Comparison of ENCODE assay signal across 9 cellular contexts in the genomic region with DNA sequence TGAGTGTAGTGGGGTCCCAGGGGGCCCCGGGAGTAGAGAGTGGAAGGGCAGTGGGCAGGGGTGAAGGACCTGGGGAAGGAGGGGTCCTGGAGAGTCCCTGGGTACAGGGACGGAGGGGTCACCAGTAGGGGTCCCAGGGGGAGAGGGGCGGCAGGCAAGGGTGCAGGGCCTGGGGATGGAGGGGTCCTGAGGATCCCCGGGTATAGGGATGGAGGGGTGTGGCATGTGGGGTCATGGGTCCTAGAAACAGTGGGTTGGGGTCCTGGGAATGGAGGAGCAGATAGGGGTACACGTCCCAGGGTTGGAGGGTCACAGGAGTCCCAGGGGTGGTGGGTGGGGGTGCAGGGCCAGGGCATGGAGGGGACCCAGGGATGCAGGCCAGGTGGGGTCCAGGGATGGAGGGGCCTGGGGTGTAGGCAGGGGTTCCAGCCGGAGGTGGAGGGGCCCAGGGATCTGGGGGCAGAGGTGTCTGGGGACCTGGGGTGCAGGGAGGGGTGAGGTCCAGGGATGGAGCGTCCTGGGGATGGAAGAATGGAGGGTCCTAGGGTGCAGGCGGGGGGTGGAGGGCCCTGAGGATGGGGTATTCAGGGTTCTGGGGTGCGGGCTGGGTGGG. TPM values are rescaled to one million over a fixed set of nuclear protein-coding genes. Genes with fewer than 3 reads are reported as not detected.
DNase-seq lines count a peak whose midpoint lies in the region; FAIRE-seq and TF ChIP-seq lines count a peak whose summit lies in the region.
"Had no signal": no experiment of that assay in that cellular context is flagged by ENCODE, and none has a peak within 500 bp of the region (broad histone marks: within the 10 kb centered on the region; RNA-seq: fewer than 3 reads in every experiment).

No MANE protein-coding gene starts in this region.

- TF ChIP-seq CTCF in GM12865 (IDR thresholded peaks at IDR 0.05; ENCODE audit: insufficient read depth, low read depth, low read length, missing control alignments): no peak
- TF ChIP-seq CTCF in VCaP (conservative IDR thresholded peaks at IDR 0.05): no peak
- no peak for TF ChIP-seq CTCF in fibroblast of mammary gland (conservative IDR thresholded peaks at IDR 0.05; ENCODE audit: control insufficient read depth, insufficient read depth, low read depth, low read length)

- no peak for DNase-seq in GM12865 (ENCODE audit: low read depth)
- DNase-seq in fibroblast of mammary gland (ENCODE audit: low read depth): no peak
- DNase-seq in skeletal muscle cell (ENCODE audit: low read depth): no peak
- no peak for DNase-seq in superior temporal gyrus (ENCODE audit: extremely low spot score)
- no peak for DNase-seq in urothelium cell line (ENCODE audit: low spot score)
- no peak for DNase-seq in NCI-H524 treated with DMSO at 0.1 percent for 48 hours (lab: John Stamatoyannopoulos, UW)
- no peak for DNase-seq in HT-29 (ENCODE audit: low spot score)
- DNase-seq: OCI-M1 had no signal

- H3K27ac ChIP-seq in VCaP: peak overlapping the region; percentile 83; the same call in 1 of the 2 replicates

- H3K4me3 ChIP-seq in GM12865 (ENCODE audit: low read depth, low read length): peak overlapping the region; percentile 60; the same call in 1 of the 2 replicates
- H3K4me3 ChIP-seq in fibroblast of mammary gland (ENCODE audit: control insufficient read depth, low read depth, low read length): peak overlapping the region; percentile 65
- H3K4me3 ChIP-seq in skeletal muscle cell (ENCODE audit: low read depth, low read length): peak overlapping the region; percentile 69

- FAIRE-seq in urothelium cell line (lab: Jason Lieb, UNC): no peak

RNA-seq across cellular contexts. Expression of a gene that starts 1.3 kb away (rescaled TPM):
- 43.3 and 56.4 TPM in 2 replicates for total RNA-seq in HT-29 (2014; rRNA removed; shearing (Covaris generic))

RNA-seq across cellular contexts. Expression of a gene that starts 36.9 kb away (rescaled TPM):
- 212 and 223 TPM in 2 replicates for total RNA-seq in HT-29 (2014; rRNA removed; shearing (Covaris generic))
